Comparison of ENCODE assay signal across 2 cellular contexts in genomic region chr1:148591098-148591497, GRCh38. TPM values are rescaled to one million over a fixed set of nuclear protein-coding genes. Genes with fewer than 3 reads are reported as not detected.
DNase-seq lines count a peak whose midpoint lies in the region; TF ChIP-seq lines count a peak whose summit lies in the region.
"Not testable (repeated sequence)": the region's sequence is repeated elsewhere in the genome, so short reads cannot be mapped to it uniquely, and the experiment has no call there.

No MANE protein-coding gene starts in this region.

- not testable (repeated sequence) for H3K27ac Mint-ChIP-seq in activated CD4-positive, alpha-beta T cell treated with anti-CD3 and anti-CD28 coated beads, Interleukin-2, amount 10 ng/mL, durations not matched to agents 24 days and 14 days

- H3K4me3 Mint-ChIP-seq in activated CD4-positive, alpha-beta T cell treated with anti-CD3 and anti-CD28 coated beads, Interleukin-2, amount 10 ng/mL, durations not matched to agents 24 days and 14 days = not testable (repeated sequence)

- not testable (repeated sequence) for H3K36me3 ChIP-seq in sigmoid colon

- H3K9me3 ChIP-seq in sigmoid colon = not testable (repeated sequence)

- not testable (repeated sequence) for H3K4me1 Mint-ChIP-seq in activated CD4-positive, alpha-beta T cell treated with anti-CD3 and anti-CD28 coated beads, Interleukin-2, amount 10 ng/mL, durations not matched to agents 24 days and 14 days

- intact Hi-C loops in activated CD4-positive, alpha-beta T cell treated with anti-CD3 and anti-CD28 coated beads, Interleukin-2, amount 10 ng/mL, durations not matched to agents 24 days and 14 days (cut with micrococcal nuclease); sigmoid colon (cut with DNase I): not testable (repeated sequence)

- peak; percentile 12 for DNase-seq in activated CD4-positive, alpha-beta T cell treated with anti-CD3 and anti-CD28 coated beads, Interleukin-2, amount 10 ng/mL, durations not matched to agents 24 days and 14 days
- DNase-seq in sigmoid colon = peak; percentile 2

- not testable (repeated sequence) for H3K27me3 ChIP-seq in sigmoid colon

- H3K9me3 Mint-ChIP-seq in activated CD4-positive, alpha-beta T cell treated with anti-CD3 and anti-CD28 coated beads, Interleukin-2, amount 10 ng/mL, durations not matched to agents 24 days and 14 days = not testable (repeated sequence)

- TF ChIP-seq POLR2A in sigmoid colon (IDR thresholded peaks at IDR 0.05) = not testable (repeated sequence)

- not testable (repeated sequence) for H3K27me3 Mint-ChIP-seq in activated CD4-positive, alpha-beta T cell treated with anti-CD3 and anti-CD28 coated beads, Interleukin-2, amount 10 ng/mL, durations not matched to agents 24 days and 14 days

- not testable (repeated sequence) for H3K36me3 Mint-ChIP-seq in activated CD4-positive, alpha-beta T cell treated with anti-CD3 and anti-CD28 coated beads, Interleukin-2, amount 10 ng/mL, durations not matched to agents 24 days and 14 days (ENCODE audit: low read depth)

- not testable (repeated sequence) for H3K4me3 ChIP-seq in sigmoid colon

- H3K27ac ChIP-seq in sigmoid colon = not testable (repeated sequence)

- not testable (repeated sequence) for H3K4me1 ChIP-seq in sigmoid colon

- TF ChIP-seq EP300 in sigmoid colon (IDR thresholded peaks at IDR 0.05) = not testable (repeated sequence)

- 85 to 91% methylated on average over 3 to 4 of the region's 5 CpGs for WGBS in sigmoid colon, 2 donors

- not testable (repeated sequence) for TF ChIP-seq CTCF in sigmoid colon (IDR thresholded peaks at IDR 0.05)

RNA-seq across cellular contexts. Expression of gene NBPF14, which starts 4.7 kb away (rescaled TPM):
- total RNA-seq in activated CD4-positive, alpha-beta T cell treated with anti-CD3 and anti-CD28 coated beads, Interleukin-2, amount 10 ng/mL, durations not matched to agents 24 days and 14 days = 20.0 and 20.5 TPM in 2 replicates
- total RNA-seq in sigmoid colon = 10 to 100 TPM; 10.2 to 28.2 (median 21.7) TPM
- polyA plus RNA-seq in sigmoid colon = 10 to 100 TPM; 12.0 to 13.3 (median 13.2) TPM
